1 cellular context compared by ENCODE assay signal in the genomic region with DNA sequence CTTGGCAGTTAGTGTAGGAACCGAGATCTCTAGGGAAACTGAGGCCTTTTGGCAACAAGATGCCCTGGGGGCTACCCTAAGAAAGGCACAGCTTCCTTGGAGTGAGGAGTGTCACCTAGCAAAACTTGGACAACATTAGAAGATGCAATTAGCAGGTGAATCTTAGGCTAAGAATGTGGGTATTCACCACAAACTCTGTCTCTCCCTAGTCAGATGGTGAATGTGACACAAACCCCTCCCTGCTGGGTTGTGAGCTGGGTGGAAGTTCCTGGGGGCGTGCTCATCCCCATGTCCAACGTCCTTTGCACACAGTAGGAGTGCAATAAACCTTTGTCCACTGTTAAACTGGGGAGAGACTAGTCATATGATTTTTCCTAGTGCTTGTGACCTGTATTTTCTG.
TF ChIP-seq lines count a peak whose summit lies in the region.

No MANE protein-coding gene starts in this region.

TF ChIP-seq in H1, 55 proteins besides CTCF, POLR2A, EP300 and RAD21:
- TF ChIP-seq GTF2F1 (IDR thresholded peaks at IDR 0.05; ENCODE audit: borderline replicate concordance, low read depth, low read length) (no peak), EGR1 (IDR thresholded peaks at IDR 0.05; ENCODE audit: borderline replicate concordance, low read depth, low read length) (no peak)
TF ChIP-seq in H1: peak in this region for 0.
